ENCODE assay signal across 1 cellular context in the genomic region with DNA sequence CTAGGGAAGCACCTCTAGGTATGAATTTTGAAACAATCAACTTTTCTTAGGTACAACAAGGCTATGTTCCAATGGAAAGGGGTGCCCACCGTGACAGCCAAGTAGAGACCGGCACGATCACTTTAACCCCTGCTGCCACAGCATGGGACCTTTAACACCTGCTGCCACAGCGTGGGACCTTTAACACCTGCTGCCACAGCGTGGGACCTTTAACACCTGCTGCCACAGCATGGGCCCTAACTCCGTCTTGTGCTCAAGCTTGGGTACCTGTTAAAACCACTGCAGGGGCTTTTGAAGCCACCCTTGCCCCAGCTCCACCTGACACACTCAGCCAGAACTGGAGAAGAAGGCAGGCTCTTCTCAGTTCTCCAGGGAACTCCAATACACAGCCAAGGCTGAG.
TF ChIP-seq lines count a peak whose summit lies in the region.

No MANE protein-coding gene starts in this region.

TF ChIP-seq in HEK293, 187 proteins besides CTCF, POLR2A, EP300 and RAD21:
- peak; percentile 70 for TF ChIP-seq ZIC2 (tag by site-specific recombination; IDR thresholded peaks at IDR 0.05)
- TF ChIP-seq, protein P1, sequence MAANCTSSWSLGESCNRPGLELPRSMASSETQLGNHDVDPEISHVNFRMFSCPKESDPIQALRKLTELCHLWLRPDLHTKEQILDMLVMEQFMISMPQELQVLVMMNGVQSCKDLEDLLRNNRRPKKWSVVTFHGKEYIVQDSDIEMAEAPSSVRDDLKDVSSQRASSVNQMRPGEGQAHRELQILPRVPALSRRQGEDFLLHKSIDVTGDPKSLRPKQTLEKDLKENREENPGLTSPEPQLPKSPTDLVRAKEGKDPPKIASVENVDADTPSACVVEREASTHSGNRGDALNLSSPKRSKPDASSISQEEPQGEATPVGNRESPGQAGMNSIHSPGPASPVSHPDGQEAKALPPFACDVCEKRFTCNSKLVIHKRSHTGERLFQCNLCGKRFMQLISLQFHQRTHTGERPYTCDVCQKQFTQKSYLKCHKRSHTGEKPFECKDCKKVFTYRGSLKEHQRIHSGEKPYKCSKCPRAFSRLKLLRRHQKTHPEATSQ (tag by site-specific recombination; IDR thresholded peaks at IDR 0.05) = no peak
